ENCODE assay signal across 10 cellular contexts in genomic region chr5:119395080-119395836, GRCh38. TPM values are rescaled to one million over a fixed set of nuclear protein-coding genes. Genes with fewer than 3 reads are reported as not detected.
DNase-seq lines count a peak whose midpoint lies in the region; ATAC-seq and TF ChIP-seq lines count a peak whose summit lies in the region.
"Had no signal": no experiment of that assay in that cellular context is flagged by ENCODE, and none has a peak within 500 bp of the region (broad histone marks: within the 10 kb centered on the region; RNA-seq: fewer than 3 reads in every experiment).

No MANE protein-coding gene starts in this region.

- H3K4me3 Mint-ChIP-seq in CD8-positive, alpha-beta memory T cell: peak overlapping the region in 1 of 7 donors; percentile 3
- H3K4me3 Mint-ChIP-seq in activated T-helper 1 cell treated with anti-CD3 and anti-CD28 coated beads, Interleukin-12 subunit alpha, Interleukin-12 subunit beta, Interleukin-2, Interleukin-4 antibody, amounts not matched to agents 30 ng/mL and 10 ng/mL and 1 ng/mL, durations not matched to agents 14 hours and 24 hours and 36 hours: peak overlapping the region; percentile 47

- POLR2A ChIA-PET in CD8-positive, alpha-beta memory T cell (lab: Charles Lee): no interaction called here

- DNase-seq in CD8-positive, alpha-beta memory T cell: no peak
- no peak for DNase-seq in activated T-helper 1 cell treated with anti-CD3 and anti-CD28 coated beads, Interleukin-12 subunit alpha, Interleukin-12 subunit beta, Interleukin-2, Interleukin-4 antibody, amounts not matched to agents 30 ng/mL and 10 ng/mL and 1 ng/mL, durations not matched to agents 14 hours and 24 hours and 36 hours (ENCODE audit: low spot score)
- no peak for DNase-seq in DMS79 (lab: John Stamatoyannopoulos, UW)
- DNase-seq in midbrain (lab: John Stamatoyannopoulos, UW): no peak
- no peak for DNase-seq in activated gamma-delta T cell (lab: John Stamatoyannopoulos, UW)
- no peak for DNase-seq in iPS-NIHi7 (ENCODE audit: extremely low spot score)
- DNase-seq: DND-41; NK-92 treated with Interleukin-12 subunit alpha and Interleukin-12 subunit beta, amount 100 ng/mL, for 24 hours had no signal

- H3K9me3 ChIP-seq in CD8-positive, alpha-beta memory T cell (ENCODE audit: low read length): no peaks in the 10 kb centered on the region

- H3K27ac ChIP-seq in CD8-positive, alpha-beta memory T cell (ENCODE audit: low read depth, low read length): no peak overlapping the region

- CTCF ChIA-PET in CD8-positive, alpha-beta memory T cell (lab: Charles Lee): interaction anchor here (0.7 kb wide), 1 partner anchor 707 kb away, joined by 3 read pairs; no protein-coding TSS in a partner anchor

- ATAC-seq in HG02943 (IDR thresholded peaks at IDR 0.05; ENCODE audit: low read depth, unreplicated experiment): peak; percentile 55

- no peaks in the 10 kb centered on the region for H3K27me3 Mint-ChIP-seq in CD8-positive, alpha-beta memory T cell
- H3K27me3 Mint-ChIP-seq in activated T-helper 1 cell treated with anti-CD3 and anti-CD28 coated beads, Interleukin-12 subunit alpha, Interleukin-12 subunit beta, Interleukin-2, Interleukin-4 antibody, amounts not matched to agents 30 ng/mL and 10 ng/mL and 1 ng/mL, durations not matched to agents 14 hours and 24 hours and 36 hours (ENCODE audit: insufficient read depth): no peaks in the 10 kb centered on the region

- H3K36me3 ChIP-seq in CD8-positive, alpha-beta memory T cell (ENCODE audit: insufficient read depth, low read length): peaks cover 12% of the 10 kb centered on the region

- peaks cover 7 to 43% (median 13%) of the 10 kb centered on the region in 3 donors for H3K36me3 Mint-ChIP-seq in CD8-positive, alpha-beta memory T cell
- H3K36me3 Mint-ChIP-seq in activated T-helper 1 cell treated with anti-CD3 and anti-CD28 coated beads, Interleukin-12 subunit alpha, Interleukin-12 subunit beta, Interleukin-2, Interleukin-4 antibody, amounts not matched to agents 30 ng/mL and 10 ng/mL and 1 ng/mL, durations not matched to agents 14 hours and 24 hours and 36 hours (ENCODE audit: low read depth): peaks cover 56% of the 10 kb centered on the region

- peak overlapping the region in 7 of 8 donors; percentile 8 to 82 (median 71) for H3K27ac Mint-ChIP-seq in CD8-positive, alpha-beta memory T cell
- peak overlapping the region; percentile 91 for H3K27ac Mint-ChIP-seq in activated T-helper 1 cell treated with anti-CD3 and anti-CD28 coated beads, Interleukin-12 subunit alpha, Interleukin-12 subunit beta, Interleukin-2, Interleukin-4 antibody, amounts not matched to agents 30 ng/mL and 10 ng/mL and 1 ng/mL, durations not matched to agents 14 hours and 24 hours and 36 hours

- no peaks in the 10 kb centered on the region for H3K27me3 ChIP-seq in CD8-positive, alpha-beta memory T cell (ENCODE audit: insufficient read depth, low read length, poor library complexity, severe bottlenecking)

- intact Hi-C loops in activated T-helper 1 cell treated with anti-CD3 and anti-CD28 coated beads, Interleukin-12 subunit alpha, Interleukin-12 subunit beta, Interleukin-2, Interleukin-4 antibody, amounts not matched to agents 30 ng/mL and 10 ng/mL and 1 ng/mL, durations not matched to agents 14 hours and 24 hours and 36 hours (cut with micrococcal nuclease): no loop called here

- no peak overlapping the region for H3K4me3 ChIP-seq in CD8-positive, alpha-beta memory T cell (ENCODE audit: low read length)

- H3K9me3 Mint-ChIP-seq in CD8-positive, alpha-beta memory T cell: no peaks in the 10 kb centered on the region
- H3K9me3 Mint-ChIP-seq in activated T-helper 1 cell treated with anti-CD3 and anti-CD28 coated beads, Interleukin-12 subunit alpha, Interleukin-12 subunit beta, Interleukin-2, Interleukin-4 antibody, amounts not matched to agents 30 ng/mL and 10 ng/mL and 1 ng/mL, durations not matched to agents 14 hours and 24 hours and 36 hours: no peaks in the 10 kb centered on the region

- peaks cover 33% of the 10 kb centered on the region for H3K4me1 ChIP-seq in CD8-positive, alpha-beta memory T cell (ENCODE audit: insufficient read depth, low read length)

- TF ChIP-seq POLR2A in GM19193 (IDR thresholded peaks at IDR 0.05; ENCODE audit: extremely low read depth, insufficient read depth, insufficient read length): peak; percentile 47

- peaks cover 55 to 86% (median 86%) of the 10 kb centered on the region in 3 donors for H3K4me1 Mint-ChIP-seq in CD8-positive, alpha-beta memory T cell
- H3K4me1 Mint-ChIP-seq in activated T-helper 1 cell treated with anti-CD3 and anti-CD28 coated beads, Interleukin-12 subunit alpha, Interleukin-12 subunit beta, Interleukin-2, Interleukin-4 antibody, amounts not matched to agents 30 ng/mL and 10 ng/mL and 1 ng/mL, durations not matched to agents 14 hours and 24 hours and 36 hours (ENCODE audit: low read depth): peaks cover 79% of the 10 kb centered on the region

RNA-seq across cellular contexts. Expression of gene TNFAIP8, which starts 39.4 kb away (rescaled TPM):
- total RNA-seq in CD8-positive, alpha-beta memory T cell: 100 to 1,000 TPM; 295 to 311 TPM
- polyA plus RNA-seq in CD8-positive, alpha-beta memory T cell: 207 TPM
- total RNA-seq in activated T-helper 1 cell treated with anti-CD3 and anti-CD28 coated beads, Interleukin-12 subunit alpha, Interleukin-12 subunit beta, Interleukin-2, Interleukin-4 antibody, amounts not matched to agents 30 ng/mL and 10 ng/mL and 1 ng/mL, durations not matched to agents 14 hours and 24 hours and 36 hours: 214 and 219 TPM in 2 replicates

RNA-seq across cellular contexts. Expression of gene HSD17B4, which starts 57.0 kb away (rescaled TPM):
- 10 to 100 TPM; 59.1 to 84.6 TPM for total RNA-seq in CD8-positive, alpha-beta memory T cell
- polyA plus RNA-seq in CD8-positive, alpha-beta memory T cell: 51.7 TPM
- total RNA-seq in activated T-helper 1 cell treated with anti-CD3 and anti-CD28 coated beads, Interleukin-12 subunit alpha, Interleukin-12 subunit beta, Interleukin-2, Interleukin-4 antibody, amounts not matched to agents 30 ng/mL and 10 ng/mL and 1 ng/mL, durations not matched to agents 14 hours and 24 hours and 36 hours: 65.6 and 78.2 TPM in 2 replicates
